In the genomic region with DNA sequence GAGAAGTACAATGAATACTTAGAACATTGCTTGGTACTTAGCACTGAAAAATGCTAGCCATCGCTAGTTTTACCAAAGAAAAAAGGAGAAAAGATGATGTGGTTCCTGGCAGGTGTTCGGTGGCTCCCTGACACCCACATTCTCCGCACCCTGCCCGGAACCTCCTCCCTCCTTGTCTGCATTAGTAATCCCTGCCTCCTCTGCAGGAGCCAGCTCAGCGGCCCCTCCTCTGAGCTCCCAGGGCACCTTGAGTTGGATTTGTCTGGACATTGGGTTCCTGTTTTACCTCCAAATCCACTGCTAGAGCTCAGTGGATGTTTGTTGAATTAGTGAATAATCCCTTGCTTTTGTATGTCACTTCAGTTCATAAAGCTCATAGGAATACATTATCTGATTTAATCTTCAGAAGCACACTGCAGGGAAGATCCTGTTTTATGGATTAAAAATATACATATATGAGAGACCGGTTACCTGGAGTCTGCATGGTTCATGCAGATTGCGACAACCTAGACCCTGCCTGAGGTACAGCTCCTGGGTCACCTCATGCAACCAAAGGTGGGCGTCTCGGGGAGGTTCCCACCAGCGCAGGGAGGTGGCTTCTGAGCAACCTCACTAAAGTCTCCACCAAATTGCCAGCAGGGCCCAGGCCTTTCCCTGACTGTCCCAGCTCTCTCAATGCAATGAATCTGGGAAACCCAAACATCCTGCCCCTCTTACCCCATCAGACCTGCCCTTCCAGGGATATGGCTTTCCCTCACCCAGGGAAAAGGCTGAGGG, we compare ENCODE assay signal across 14 cellular contexts. TPM values are rescaled to one million over a fixed set of nuclear protein-coding genes. Genes with fewer than 3 reads are reported as not detected.
A peak's percentile ranks its signal among the peaks of the same experiment; 100 is the strongest.
DNase-seq lines count a peak whose midpoint lies in the region; ATAC-seq and TF ChIP-seq lines count a peak whose summit lies in the region.
"Had no signal": no experiment of that assay in that cellular context is flagged by ENCODE, and none has a peak within 500 bp of the region (broad histone marks: within the 10 kb centered on the region; RNA-seq: fewer than 3 reads in every experiment).

No MANE protein-coding gene starts in this region.

- no peaks in the 10 kb centered on the region for H3K36me3 Mint-ChIP-seq in CD8-positive, alpha-beta T cell
- no peaks in the 10 kb centered on the region for H3K36me3 Mint-ChIP-seq in activated naive CD8-positive, alpha-beta T cell treated with anti-CD3 and anti-CD28 coated beads, Interleukin-2, amount 50 U/mL, for 24 hours (ENCODE audit: low read depth)
- H3K36me3 Mint-ChIP-seq: activated naive CD4-positive, alpha-beta T cell treated with anti-CD3 and anti-CD28 coated beads, Interleukin-2, amount 50 U/mL, for 24 hours had no signal

- peak; percentile 31 for ATAC-seq in CD8-positive, alpha-beta T cell
- ATAC-seq in RWPE2 (ENCODE audit: low read depth) (peak; percentile 66; the same call in 1 of the 3 replicates), HG02759 (IDR thresholded peaks at IDR 0.05; ENCODE audit: unreplicated experiment) (no peak), GM21723 (IDR thresholded peaks at IDR 0.05; ENCODE audit: unreplicated experiment) (no peak)
- peak; percentile 54 for ATAC-seq in activated naive CD8-positive, alpha-beta T cell treated with anti-CD3 and anti-CD28 coated beads, Interleukin-2, amount 50 U/mL, for 24 hours
- ATAC-seq: HepG2 had no signal

- no peaks in the 10 kb centered on the region for H3K9me3 Mint-ChIP-seq in CD8-positive, alpha-beta T cell
- H3K9me3 Mint-ChIP-seq in activated naive CD8-positive, alpha-beta T cell treated with anti-CD3 and anti-CD28 coated beads, Interleukin-2, amount 50 U/mL, for 24 hours: no peaks in the 10 kb centered on the region
- H3K9me3 Mint-ChIP-seq: activated naive CD4-positive, alpha-beta T cell treated with anti-CD3 and anti-CD28 coated beads, Interleukin-2, amount 50 U/mL, for 24 hours; HFFc6 had no signal

- no peak for TF ChIP-seq CTCF in CD8-positive, alpha-beta T cell (IDR thresholded peaks at IDR 0.05)
- TF ChIP-seq CTCF in RWPE2 (IDR thresholded peaks at IDR 0.05; ENCODE audit: poor library complexity, severe bottlenecking): no peak

- H3K27me3 Mint-ChIP-seq in CD8-positive, alpha-beta T cell (ENCODE audit: low read depth): peaks cover 6% of the 10 kb centered on the region
- H3K27me3 Mint-ChIP-seq in activated naive CD8-positive, alpha-beta T cell treated with anti-CD3 and anti-CD28 coated beads, Interleukin-2, amount 50 U/mL, for 24 hours: peaks cover 8% of the 10 kb centered on the region
- H3K27me3 Mint-ChIP-seq: activated naive CD4-positive, alpha-beta T cell treated with anti-CD3 and anti-CD28 coated beads, Interleukin-2, amount 50 U/mL, for 24 hours had no signal

- H3K4me3 ChIP-seq in CD8-positive, alpha-beta T cell (ENCODE audit: low read depth, low read length): no peak overlapping the region
- no peak overlapping the region for H3K4me3 ChIP-seq in RWPE2 (ENCODE audit: severe bottlenecking)
- no peak overlapping the region for H3K4me3 ChIP-seq in MG63

- POLR2A ChIA-PET in CD8-positive, alpha-beta T cell (lab: Charles Lee): interaction anchor here (0.6 to 0.8 kb wide), 2 partner anchors 52 to 75 kb away, joined by 4 to 5 read pairs; no protein-coding TSS in a partner anchor

- H3K36me3 ChIP-seq in CD8-positive, alpha-beta T cell (ENCODE audit: insufficient read depth, low read length): no peaks in the 10 kb centered on the region
- H3K36me3 ChIP-seq in RWPE2 (ENCODE audit: low read depth): no peaks in the 10 kb centered on the region
- H3K36me3 ChIP-seq in MG63: no peaks in the 10 kb centered on the region

- intact Hi-C loops in CD8-positive, alpha-beta T cell (cut with DNase I, micrococcal nuclease): no loop called here

- CTCF ChIA-PET in CD8-positive, alpha-beta T cell (lab: Charles Lee): interaction anchor here (0.9 kb wide), 1 partner anchor 14 kb away, joined by 5 read pairs; no protein-coding TSS in a partner anchor

- H3K27ac ChIP-seq in CD8-positive, alpha-beta T cell (ENCODE audit: low read depth, low read length): no peak overlapping the region
- H3K27ac ChIP-seq in RWPE2 (ENCODE audit: poor library complexity, severe bottlenecking): no peak overlapping the region

- no peaks in the 10 kb centered on the region for H3K27me3 ChIP-seq in CD8-positive, alpha-beta T cell (ENCODE audit: insufficient read depth, low read length)
- H3K27me3 ChIP-seq in RWPE2 (ENCODE audit: insufficient read depth, poor library complexity, severe bottlenecking) (no peaks in the 10 kb centered on the region), MG63 (no peaks in the 10 kb centered on the region; the same call in 1 of the 2 replicates)

- H3K27ac Mint-ChIP-seq in CD8-positive, alpha-beta T cell: no peak overlapping the region
- H3K27ac Mint-ChIP-seq in activated naive CD8-positive, alpha-beta T cell treated with anti-CD3 and anti-CD28 coated beads, Interleukin-2, amount 50 U/mL, for 24 hours: no peak overlapping the region
- H3K27ac Mint-ChIP-seq: activated naive CD4-positive, alpha-beta T cell treated with anti-CD3 and anti-CD28 coated beads, Interleukin-2, amount 50 U/mL, for 24 hours; HFFc6 had no signal

- peaks cover 25% of the 10 kb centered on the region for H3K4me1 Mint-ChIP-seq in CD8-positive, alpha-beta T cell (ENCODE audit: low read depth)
- H3K4me1 Mint-ChIP-seq in activated naive CD8-positive, alpha-beta T cell treated with anti-CD3 and anti-CD28 coated beads, Interleukin-2, amount 50 U/mL, for 24 hours: peaks cover 33% of the 10 kb centered on the region

- no peaks in the 10 kb centered on the region for H3K9me3 ChIP-seq in CD8-positive, alpha-beta T cell (ENCODE audit: low read length)
- H3K9me3 ChIP-seq in RWPE2 (ENCODE audit: severe bottlenecking) (no peaks in the 10 kb centered on the region), MG63 (no peaks in the 10 kb centered on the region)

- no peak for DNase-seq in CD8-positive, alpha-beta T cell
- DNase-seq in RWPE2 (ENCODE audit: low spot score): no peak
- peak; percentile 17 for DNase-seq in activated naive CD8-positive, alpha-beta T cell treated with anti-CD3 and anti-CD28 coated beads, Interleukin-2, amount 50 U/mL, for 24 hours
- DNase-seq in occipital lobe (lab: John Stamatoyannopoulos, UW): peak; percentile 39
- no peak for DNase-seq in NK-92 (lab: John Stamatoyannopoulos, UW; ENCODE audit: unreplicated experiment)
- no peak for DNase-seq in MG63
- DNase-seq: HFFc6, NCI-H1436 treated with DMSO at 0.1 percent for 48 hours, NCI-H524 had no signal

- peak overlapping the region; percentile 23 for H3K4me3 Mint-ChIP-seq in CD8-positive, alpha-beta T cell
- peak overlapping the region; percentile 16 for H3K4me3 Mint-ChIP-seq in activated naive CD8-positive, alpha-beta T cell treated with anti-CD3 and anti-CD28 coated beads, Interleukin-2, amount 50 U/mL, for 24 hours
- H3K4me3 Mint-ChIP-seq: activated naive CD4-positive, alpha-beta T cell treated with anti-CD3 and anti-CD28 coated beads, Interleukin-2, amount 50 U/mL, for 24 hours; HFFc6 had no signal

- H3K4me1 ChIP-seq in CD8-positive, alpha-beta T cell (ENCODE audit: insufficient read depth, low read length): peaks cover 25% of the 10 kb centered on the region
- peaks cover 13% of the 10 kb centered on the region for H3K4me1 ChIP-seq in RWPE2 (ENCODE audit: insufficient read depth, poor library complexity, severe bottlenecking)

RNA-seq across cellular contexts. Expression of a gene that starts 24.2 kb away (rescaled TPM):
- 1 to 10 TPM in 1 of 2 experiments, under 1 TPM in 1; 0.92 to 1.6 TPM for total RNA-seq in CD8-positive, alpha-beta T cell
- total RNA-seq in occipital lobe: not detected
- not detected in 2 replicates for total RNA-seq in MG63 (2014; rRNA removed; shearing (Covaris generic); ENCODE audit: low replicate concordance)
- total RNA-seq: temporal lobe had no signal

RNA-seq across cellular contexts. Expression of a gene that starts 26.7 kb away (rescaled TPM):
- total RNA-seq in CD8-positive, alpha-beta T cell: 10 to 100 TPM; 55.0 to 65.1 TPM
- 169 TPM for total RNA-seq in occipital lobe
- total RNA-seq in MG63 (2014; rRNA removed; shearing (Covaris generic); ENCODE audit: low replicate concordance): 33.6 and 40.5 TPM in 2 replicates

RNA-seq across cellular contexts. Expression of a gene that starts 54.0 kb away (rescaled TPM):
- total RNA-seq in CD8-positive, alpha-beta T cell: 10 to 100 TPM; 10.1 to 10.8 TPM
- total RNA-seq in occipital lobe: 15.3 TPM
- total RNA-seq in MG63 (2014; rRNA removed; shearing (Covaris generic); ENCODE audit: low replicate concordance): 7.0 and 13.1 TPM in 2 replicates

Comparison
In these comparisons a context has a peak if more than half of its experiments do, and no peak if none do; other contexts are left out.
1. ATAC-seq: peak in CD8-positive, alpha-beta T cell (single experiment), RWPE2 (single experiment) and activated naive CD8-positive, alpha-beta T cell treated with anti-CD3 and anti-CD28 coated beads, Interleukin-2, amount 50 U/mL, for 24 hours (single experiment); none in HG02759 (single experiment) and GM21723 (single experiment).
2. DNase-seq: peak in activated naive CD8-positive, alpha-beta T cell treated with anti-CD3 and anti-CD28 coated beads, Interleukin-2, amount 50 U/mL, for 24 hours (single experiment) and occipital lobe (single experiment); none in CD8-positive, alpha-beta T cell (0 of 7), RWPE2 (single experiment), NK-92 (single experiment) and MG63 (single experiment).